ENCODE assay signal across 16 cellular contexts in genomic region chr5:132470596-132470995, GRCh38. TPM values are rescaled to one million over a fixed set of nuclear protein-coding genes. Genes with fewer than 3 reads are reported as not detected.
DNase-seq lines count a peak whose midpoint lies in the region; ATAC-seq, FAIRE-seq and TF ChIP-seq lines count a peak whose summit lies in the region.
"Had no signal": no experiment of that assay in that cellular context is flagged by ENCODE, and none has a peak within 500 bp of the region (broad histone marks: within the 10 kb centered on the region; RNA-seq: fewer than 3 reads in every experiment).

No MANE protein-coding gene starts in this region.

- H3K4me1 Mint-ChIP-seq in activated CD4-positive, alpha-beta memory T cell treated with anti-CD3 and anti-CD28 coated beads, Interleukin-2, amount 10 ng/mL, durations not matched to agents 7 days and 5 days = peaks cover 92% of the 10 kb centered on the region
- H3K4me1 Mint-ChIP-seq in natural killer cell = peaks cover 91 to 93% of the 10 kb centered on the region in 2 donors
- H3K4me1 Mint-ChIP-seq in osteocyte (ENCODE audit: unreplicated experiment) = peaks cover 63% of the 10 kb centered on the region

- no peak for TF ChIP-seq CTCF in HepG2 (CRISPR knock-in tag; IDR thresholded peaks at IDR 0.05)
- TF ChIP-seq CTCF in right lobe of liver (IDR thresholded peaks at IDR 0.05) = no peak
- TF ChIP-seq CTCF in natural killer cell (IDR thresholded peaks at IDR 0.05) = no peak
- no peak for TF ChIP-seq CTCF in osteocyte (IDR thresholded peaks at IDR 0.05)
- no peak for TF ChIP-seq CTCF in ascending aorta (IDR thresholded peaks at IDR 0.05)

- H3K9me3 Mint-ChIP-seq in activated CD4-positive, alpha-beta memory T cell treated with anti-CD3 and anti-CD28 coated beads, Interleukin-2, amount 10 ng/mL, durations not matched to agents 7 days and 5 days = no peaks in the 10 kb centered on the region
- H3K9me3 Mint-ChIP-seq in natural killer cell (no peaks in the 10 kb centered on the region), osteocyte (ENCODE audit: unreplicated experiment) (peaks cover 4% of the 10 kb centered on the region)

- no peak overlapping the region for H3K4me2 ChIP-seq in HepG2 (ENCODE audit: low read depth, low read length)

- BruUV-seq in HepG2 (replicated peaks; lab: Mats Ljungman, UMichigan) = no TSS peak

- in situ Hi-C loops in HepG2 (cut with HindIII; ENCODE audit: extremely low pct_ligation_motif_present, low pct_unique_long_range_greater_than_20kb) = no loop called here

- no peak for FAIRE-seq in HepG2 (lab: Jason Lieb, UNC)

- peak overlapping the region; percentile 61 for H3K27ac Mint-ChIP-seq in activated CD4-positive, alpha-beta memory T cell treated with anti-CD3 and anti-CD28 coated beads, Interleukin-2, amount 10 ng/mL, durations not matched to agents 7 days and 5 days
- H3K27ac Mint-ChIP-seq in natural killer cell (peak overlapping the region; percentile 97 to 100), osteocyte (ENCODE audit: unreplicated experiment) (no peak overlapping the region)

- intact Hi-C loops in HepG2 (cut with micrococcal nuclease; ENCODE audit: unreplicated experiment) (no loop called here), right lobe of liver (cut with DNase I) (no loop called here), natural killer cell (cut with micrococcal nuclease) (no loop called here), ascending aorta (cut with DNase I) (no loop called here)

- no peak for TF ChIP-seq POLR2A in HepG2 (IDR thresholded peaks at IDR 0.05; ENCODE audit: insufficient read depth in 1 of 2, low read depth in 2 of 2, low read length in 2 of 2)
- TF ChIP-seq POLR2A in right lobe of liver (IDR thresholded peaks at IDR 0.05) = no peak
- TF ChIP-seq POLR2A in erythroblast (IDR thresholded peaks at IDR 0.05; ENCODE audit: low read length) = no peak

- no peak for TF ChIP-seq RAD21 in HepG2 (CRISPR knock-in tag; IDR thresholded peaks at IDR 0.05)

- H3K27me3 Mint-ChIP-seq in activated CD4-positive, alpha-beta memory T cell treated with anti-CD3 and anti-CD28 coated beads, Interleukin-2, amount 10 ng/mL, durations not matched to agents 7 days and 5 days = no peaks in the 10 kb centered on the region
- H3K27me3 Mint-ChIP-seq in natural killer cell (ENCODE audit: low read depth in 2 of 2) (no peaks in the 10 kb centered on the region), osteocyte (ENCODE audit: unreplicated experiment) (no peaks in the 10 kb centered on the region)

- ATAC-seq in HepG2 (no peak), right lobe of liver (no peak), natural killer cell (no peak), GM19463 (IDR thresholded peaks at IDR 0.05; ENCODE audit: unreplicated experiment) (no peak)
- ATAC-seq: SK-N-SH treated with all-trans-retinoic acid at 6 μM for 48 hours had no signal

- H3K9me3 ChIP-seq in HepG2 (ENCODE audit: low read length) (no peaks in the 10 kb centered on the region), right lobe of liver (no peaks in the 10 kb centered on the region), ascending aorta (no peaks in the 10 kb centered on the region)
- H3K9me3 ChIP-seq: breast epithelium had no signal

- H3K4me3 Mint-ChIP-seq in activated CD4-positive, alpha-beta memory T cell treated with anti-CD3 and anti-CD28 coated beads, Interleukin-2, amount 10 ng/mL, durations not matched to agents 7 days and 5 days = no peak overlapping the region
- peak overlapping the region; percentile 71 for H3K4me3 Mint-ChIP-seq in natural killer cell
- no peak overlapping the region for H3K4me3 Mint-ChIP-seq in osteocyte (ENCODE audit: unreplicated experiment)

- no peak overlapping the region for H2AFZ ChIP-seq in HepG2 (ENCODE audit: low read length)

- POLR2A ChIA-PET in HepG2 (lab: Yijun Ruan, JAX) = interaction anchor here (1.0 to 2.2 kb wide), 8 partner anchors 8 to 60 kb away, joined by 3 to 23 read pairs (median 6); partner anchors contain the start of gene IRF1
- POLR2A ChIA-PET in activated CD4-positive, alpha-beta memory T cell treated with anti-CD3 and anti-CD28 coated beads, Interleukin-2, amount 10 ng/mL, durations not matched to agents 7 days and 5 days (lab: Charles Lee) = interaction anchor here (1.3 to 33.4 kb wide), 5 partner anchors 13 to 64 kb away, joined by 5 to 1155 read pairs (median 563); partner anchors contain the start of gene IRF1

- H3K79me2 ChIP-seq in HepG2 (ENCODE audit: insufficient read depth, low read length) = no peaks in the 10 kb centered on the region

- H3K36me3 ChIP-seq in HepG2 (replicated peaks in 1 of 2; ENCODE audit: control insufficient read depth in 1 of 2, insufficient read depth in 2 of 2, low read length in 2 of 2) (no peaks in the 10 kb centered on the region), right lobe of liver (no peaks in the 10 kb centered on the region), ascending aorta (peaks cover 0 to 5% of the 10 kb centered on the region in 2 donors)
- H3K36me3 ChIP-seq: breast epithelium had no signal

- H3K9ac ChIP-seq in HepG2 (ENCODE audit: insufficient read depth, low read depth, low read length) = no peak overlapping the region

- no peak for DNase-seq in HepG2 (ENCODE audit: low spot score)
- DNase-seq in right lobe of liver = no peak
- no peak for DNase-seq in activated CD4-positive, alpha-beta memory T cell treated with anti-CD3 and anti-CD28 coated beads, Interleukin-2, amount 10 ng/mL, durations not matched to agents 7 days and 5 days
- peak; percentile 20 for DNase-seq in natural killer cell
- no peak for DNase-seq in osteocyte (ENCODE audit: extremely low spot score, unreplicated experiment)
- no peak for DNase-seq in erythroblast (lab: John Stamatoyannopoulos, UW)
- DNase-seq in ascending aorta (ENCODE audit: low spot score in 2 of 2) = no peak
- DNase-seq: C1 segment of cervical spinal cord; foreskin fibroblast; MV-4-11; NCI-H2227 treated with DMSO at 0.1 percent for 48 hours; stimulated activated CD4-positive, alpha-beta T cell treated with anti-CD3 and anti-CD28 coated beads, Interleukin-1b, Interleukin-23, amount 100 ng/mL, for 48 hours had no signal

- CTCF ChIA-PET in HepG2 (lab: Yijun Ruan, JAX; ENCODE audit: low intra/inter-chr PET ratio, low total read pairs) = interaction anchor here (1.0 kb wide), 1 partner anchor 52 kb away, joined by 3 read pairs; no protein-coding TSS in a partner anchor
- CTCF ChIA-PET in activated CD4-positive, alpha-beta memory T cell treated with anti-CD3 and anti-CD28 coated beads, Interleukin-2, amount 10 ng/mL, durations not matched to agents 7 days and 5 days (lab: Charles Lee) = interaction anchor here (1.2 to 5.7 kb wide), 5 partner anchors 13 to 53 kb away, joined by 3 to 48 read pairs (median 15); partner anchors contain the start of gene IRF1

- TF ChIP-seq EP300 in HepG2 (IDR thresholded peaks at IDR 0.05; ENCODE audit: low read depth in 2 of 2, low read length in 2 of 2) (no peak), HepG2 (CRISPR knock-in tag; IDR thresholded peaks at IDR 0.05; ENCODE audit: borderline replicate concordance) (no peak)

- H3K4me3 ChIP-seq in HepG2 (replicated peaks in 1 of 3; ENCODE audit: insufficient read depth in 1 of 3, low read depth in 2 of 3, low read length in 3 of 3) = no peak overlapping the region
- H3K4me3 ChIP-seq in right lobe of liver = no peak overlapping the region
- no peak overlapping the region for H3K4me3 ChIP-seq in ascending aorta
- H3K4me3 ChIP-seq: breast epithelium had no signal

- WGBS in HepG2 (ENCODE audit: low lambda C conversion rate) = 14% methylated on average over 1 of the region's 1 CpG
- WGBS in right lobe of liver (ENCODE audit: insufficient coverage, low coverage, low lambda C conversion rate, missing lambda C conversion rate) = 78% methylated on average over 1 of the region's 1 CpG

- H3K4me1 ChIP-seq in HepG2 (ENCODE audit: insufficient read depth, low read length) (peaks cover 68% of the 10 kb centered on the region), right lobe of liver (peaks cover 2 to 62% (median 36%) of the 10 kb centered on the region in 4 donors), ascending aorta (peaks cover 0 to 14% of the 10 kb centered on the region in 2 donors)
- H3K4me1 ChIP-seq: breast epithelium had no signal

- H3K27ac ChIP-seq in HepG2 (ENCODE audit: extremely low read length, insufficient read depth, low read length) = no peak overlapping the region
- no peak overlapping the region for H3K27ac ChIP-seq in right lobe of liver
- H3K27ac ChIP-seq in ascending aorta = no peak overlapping the region
- H3K27ac ChIP-seq: VCaP had no signal

- H3K36me3 Mint-ChIP-seq in activated CD4-positive, alpha-beta memory T cell treated with anti-CD3 and anti-CD28 coated beads, Interleukin-2, amount 10 ng/mL, durations not matched to agents 7 days and 5 days (ENCODE audit: low read depth) = peaks cover 46% of the 10 kb centered on the region
- no peaks in the 10 kb centered on the region for H3K36me3 Mint-ChIP-seq in natural killer cell
- peaks cover 3% of the 10 kb centered on the region for H3K36me3 Mint-ChIP-seq in osteocyte (ENCODE audit: unreplicated experiment)

- H3K27me3 ChIP-seq in HepG2 (ENCODE audit: control insufficient read depth in 1 of 2, insufficient read depth in 2 of 2, low read length in 2 of 2) (no peaks in the 10 kb centered on the region), right lobe of liver (no peaks in the 10 kb centered on the region), ascending aorta (no peaks in the 10 kb centered on the region)
- H3K27me3 ChIP-seq: breast epithelium had no signal

- no peaks in the 10 kb centered on the region for H4K20me1 ChIP-seq in HepG2 (ENCODE audit: insufficient read depth, low read length)

RNA-seq across cellular contexts. Expression of gene IRF1, which starts 20.0 kb away (rescaled TPM):
- 5.8 and 8.8 TPM in 2 replicates for total RNA-seq in HepG2 (2016; rRNA removed; fragmentation: Illumina TruSeq; extraction: Trizol)
- 1.2 and 1.9 TPM in 2 replicates for total RNA-seq in HepG2 (2016; cell fraction: cytosol; rRNA removed; fragmentation: Illumina TruSeq; extraction: Trizol; ENCODE audit: low read depth)
- total RNA-seq in HepG2 (2016; cell fraction: insoluble cytoplasmic fraction; rRNA removed; fragmentation: Illumina TruSeq; extraction: Trizol) = 4.4 and 10.1 TPM in 2 replicates
- total RNA-seq in HepG2 (2016; cell fraction: membrane; rRNA removed; fragmentation: Illumina TruSeq; extraction: Trizol) = 2.5 and 3.3 TPM in 2 replicates
- total RNA-seq in HepG2 (2016; cell fraction: nucleus; rRNA removed; fragmentation: Illumina TruSeq; extraction: Trizol) = 14.5 and 19.2 TPM in 2 replicates
- polyA plus RNA-seq in HepG2 (2011; rRNA removed) = 4.1 and 4.4 TPM in 2 replicates
- polyA plus RNA-seq in HepG2 (2011; cell fraction: cytosol; rRNA removed) = 4.7 and 4.8 TPM in 2 replicates
- 10.1 and 10.8 TPM in 2 replicates for polyA plus RNA-seq in HepG2 (2011; cell fraction: nucleus; rRNA removed)
- 3.4 and 4.0 TPM in 2 replicates for polyA plus RNA-seq in HepG2 (2012)
- 0.75 and 0.77 TPM in 2 replicates for polyA plus RNA-seq in HepG2 (2016; cell fraction: cytosol; fragmentation: Illumina TruSeq; extraction: Trizol; ENCODE audit: low read depth)
- 5.3 and 6.8 TPM in 2 replicates for polyA plus RNA-seq in HepG2 (2016; cell fraction: insoluble cytoplasmic fraction; fragmentation: Illumina TruSeq; extraction: Trizol; ENCODE audit: low read depth)
- 0.80 and 1.4 TPM in 2 replicates for polyA plus RNA-seq in HepG2 (2016; cell fraction: membrane; fragmentation: Illumina TruSeq; extraction: Trizol; ENCODE audit: low read depth)
- 8.7 and 9.9 TPM in 2 replicates for polyA plus RNA-seq in HepG2 (2016; cell fraction: nucleus; fragmentation: Illumina TruSeq; extraction: Trizol; ENCODE audit: insufficient read depth, low read depth)
- 24.0 and 36.4 TPM in 2 replicates for polyA minus RNA-seq in HepG2 (2011; rRNA and poly(A)+ RNA removed; ENCODE audit: low replicate concordance)
- polyA minus RNA-seq in HepG2 (2011; cell fraction: cytosol; rRNA and poly(A)+ RNA removed) = 4.7 and 7.5 TPM in 2 replicates
- polyA minus RNA-seq in HepG2 (2011; cell fraction: nucleus; rRNA and poly(A)+ RNA removed) = 28.5 and 37.7 TPM in 2 replicates
- total RNA-seq in right lobe of liver = 10 to 100 TPM; 23.9 to 38.3 (median 30.2) TPM
- total RNA-seq in activated CD4-positive, alpha-beta memory T cell treated with anti-CD3 and anti-CD28 coated beads, Interleukin-2, amount 10 ng/mL, durations not matched to agents 7 days and 5 days = 100 to 1,000 TPM; 231 to 239 TPM
- 1,000 to 10,000 TPM; 1,190 to 1,513 (median 1,282) TPM for total RNA-seq in natural killer cell
- 50.2 and 58.9 TPM in 2 replicates for total RNA-seq in osteocyte
- 57.7 TPM for total RNA-seq in ascending aorta

Comparison
In these comparisons a context has a peak if more than half of its experiments do, and no peak if none do; other contexts are left out.
1. RNA of gene IRF1, which starts 20.0 kb away (total RNA-seq): 1,190 to 1,513 TPM in natural killer cell; 231 to 239 TPM in activated CD4-positive, alpha-beta memory T cell treated with anti-CD3 and anti-CD28 coated beads, Interleukin-2, amount 10 ng/mL, durations not matched to agents 7 days and 5 days, 50.2 to 58.9 TPM in osteocyte, 57.7 TPM in ascending aorta (single experiment), 23.9 to 38.3 TPM in right lobe of liver and 1.2 to 19.2 TPM in HepG2; every median in the first group is over 4 times any median in the second.